Comparison of ENCODE assay signal across 2 cellular contexts in genomic region chr1:32388641-32389040, GRCh38.
A peak's percentile ranks its signal among the peaks of the same experiment; 100 is the strongest.
TF ChIP-seq lines count a peak whose summit lies in the region.

No MANE protein-coding gene starts in this region.

TF ChIP-seq in liver, 16 proteins besides CTCF, POLR2A, EP300 and RAD21:
- TF ChIP-seq FOXA2 (IDR thresholded peaks at IDR 0.05) (no peak), NR2F2 (IDR thresholded peaks at IDR 0.05) (peak; percentile 30), GABPA (IDR thresholded peaks at IDR 0.05 in 1 of 2, conservative IDR thresholded peaks at IDR 0.05 in 1 of 2) (no peak)

TF ChIP-seq in HepG2, 621 proteins besides CTCF, POLR2A, EP300 and RAD21:
- TF ChIP-seq BCL6 (CRISPR knock-in tag; IDR thresholded peaks at IDR 0.05) (no peak), ZFP36L2 (CRISPR knock-in tag; IDR thresholded peaks at IDR 0.05) (no peak), ZNF800 (CRISPR knock-in tag; IDR thresholded peaks at IDR 0.05) (no peak), ATF4 (CRISPR knock-in tag; IDR thresholded peaks at IDR 0.05) (no peak), RXRA (CRISPR knock-in tag; IDR thresholded peaks at IDR 0.05) (no peak), CREB1 (IDR thresholded peaks at IDR 0.05) (no peak), CREB1 (CRISPR knock-in tag; IDR thresholded peaks at IDR 0.05) (no peak), FOXC1 (CRISPR knock-in tag; IDR thresholded peaks at IDR 0.05; ENCODE audit: borderline replicate concordance) (no peak), ZNF704 (CRISPR knock-in tag; IDR thresholded peaks at IDR 0.05; ENCODE audit: borderline replicate concordance) (no peak), LCORL (IDR thresholded peaks at IDR 0.05) (no peak), LCORL (CRISPR knock-in tag; IDR thresholded peaks at IDR 0.05) (no peak), ETV6 (CRISPR knock-in tag; conservative IDR thresholded peaks at IDR 0.05) (no peak), ZNF724P (CRISPR knock-in tag; IDR thresholded peaks at IDR 0.05; ENCODE audit: borderline replicate concordance) (no peak), CAMTA2 (CRISPR knock-in tag; IDR thresholded peaks at IDR 0.05; ENCODE audit: borderline replicate concordance) (no peak)
- TF ChIP-seq, protein P1, sequence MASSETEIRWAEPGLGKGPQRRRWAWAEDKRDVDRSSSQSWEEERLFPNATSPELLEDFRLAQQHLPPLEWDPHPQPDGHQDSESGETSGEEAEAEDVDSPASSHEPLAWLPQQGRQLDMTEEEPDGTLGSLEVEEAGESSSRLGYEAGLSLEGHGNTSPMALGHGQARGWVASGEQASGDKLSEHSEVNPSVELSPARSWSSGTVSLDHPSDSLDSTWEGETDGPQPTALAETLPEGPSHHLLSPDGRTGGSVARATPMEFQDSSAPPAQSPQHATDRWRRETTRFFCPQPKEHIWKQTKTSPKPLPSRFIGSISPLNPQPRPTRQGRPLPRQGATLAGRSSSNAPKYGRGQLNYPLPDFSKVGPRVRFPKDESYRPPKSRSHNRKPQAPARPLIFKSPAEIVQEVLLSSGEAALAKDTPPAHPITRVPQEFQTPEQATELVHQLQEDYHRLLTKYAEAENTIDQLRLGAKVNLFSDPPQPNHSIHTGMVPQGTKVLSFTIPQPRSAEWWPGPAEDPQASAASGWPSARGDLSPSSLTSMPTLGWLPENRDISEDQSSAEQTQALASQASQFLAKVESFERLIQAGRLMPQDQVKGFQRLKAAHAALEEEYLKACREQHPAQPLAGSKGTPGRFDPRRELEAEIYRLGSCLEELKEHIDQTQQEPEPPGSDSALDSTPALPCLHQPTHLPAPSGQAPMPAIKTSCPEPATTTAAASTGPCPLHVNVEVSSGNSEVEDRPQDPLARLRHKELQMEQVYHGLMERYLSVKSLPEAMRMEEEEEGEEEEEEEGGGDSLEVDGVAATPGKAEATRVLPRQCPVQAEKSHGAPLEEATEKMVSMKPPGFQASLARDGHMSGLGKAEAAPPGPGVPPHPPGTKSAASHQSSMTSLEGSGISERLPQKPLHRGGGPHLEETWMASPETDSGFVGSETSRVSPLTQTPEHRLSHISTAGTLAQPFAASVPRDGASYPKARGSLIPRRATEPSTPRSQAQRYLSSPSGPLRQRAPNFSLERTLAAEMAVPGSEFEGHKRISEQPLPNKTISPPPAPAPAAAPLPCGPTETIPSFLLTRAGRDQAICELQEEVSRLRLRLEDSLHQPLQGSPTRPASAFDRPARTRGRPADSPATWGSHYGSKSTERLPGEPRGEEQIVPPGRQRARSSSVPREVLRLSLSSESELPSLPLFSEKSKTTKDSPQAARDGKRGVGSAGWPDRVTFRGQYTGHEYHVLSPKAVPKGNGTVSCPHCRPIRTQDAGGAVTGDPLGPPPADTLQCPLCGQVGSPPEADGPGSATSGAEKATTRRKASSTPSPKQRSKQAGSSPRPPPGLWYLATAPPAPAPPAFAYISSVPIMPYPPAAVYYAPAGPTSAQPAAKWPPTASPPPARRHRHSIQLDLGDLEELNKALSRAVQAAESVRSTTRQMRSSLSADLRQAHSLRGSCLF (CRISPR knock-in tag; IDR thresholded peaks at IDR 0.05; ENCODE audit: borderline replicate concordance) = no peak
